In genomic region chr2:235923859-235924674, GRCh38 we compare ENCODE assay signal across 31 cellular contexts.
"Had no signal": no experiment of that assay in that cellular context is flagged by ENCODE, and none has a peak within 500 bp of the region (broad histone marks: within the 10 kb centered on the region; RNA-seq: fewer than 3 reads in every experiment).

No MANE protein-coding gene starts in this region.

- H3K4me3 Mint-ChIP-seq: naive thymus-derived CD4-positive, alpha-beta T cell; natural killer cell; nephron; neural progenitor cell; stimulated activated naive B cell treated with anti-CD40 and anti-IgM and Interleukin-4, amounts not matched to agents 10 μg/mL and 1 μg/mL and 100 μg/mL, for 72 hours; stimulated activated naive CD8-positive, alpha-beta T cell treated with anti-CD3 and anti-CD28 coated beads, Interleukin-15, amount 100 ng/mL, for 72 hours; type B pancreatic cell had no signal

- H3K27ac Mint-ChIP-seq: naive thymus-derived CD4-positive, alpha-beta T cell; natural killer cell; nephron; progenitor cell of endocrine pancreas; stimulated activated naive B cell treated with anti-CD40 and anti-IgM and Interleukin-4, amounts not matched to agents 10 μg/mL and 1 μg/mL and 100 μg/mL, for 72 hours; stimulated activated naive CD8-positive, alpha-beta T cell treated with anti-CD3 and anti-CD28 coated beads, Interleukin-15, amount 100 ng/mL, for 72 hours; type B pancreatic cell had no signal

- ATAC-seq: naive thymus-derived CD4-positive, alpha-beta T cell; psoas muscle; right cardiac atrium; sciatic nerve; stimulated activated naive B cell treated with anti-CD40 and anti-IgM and Interleukin-4, amounts not matched to agents 10 μg/mL and 1 μg/mL and 100 μg/mL, for 72 hours; stimulated activated naive CD8-positive, alpha-beta T cell treated with anti-CD3 and anti-CD28 coated beads, Interleukin-15, amount 100 ng/mL, for 72 hours; stimulated activated naive CD8-positive, alpha-beta T cell treated with anti-CD3 and anti-CD28 coated beads, Interleukin-15, Interleukin-2, amounts not matched to agents 100 U/mL and 50 U/mL, for 24 hours; upper lobe of right lung had no signal

- H3K4me3 ChIP-seq: neural progenitor cell, ovary, psoas muscle, skin epidermis, smooth muscle cell, spleen, suprapubic skin, testis, tibial artery, transverse colon, upper lobe of right lung, vagina had no signal

- H3K79me2 ChIP-seq: parathyroid adenoma had no signal

- H3K4me1 ChIP-seq: neural progenitor cell, parathyroid adenoma, psoas muscle, spleen, suprapubic skin, testis, tibial artery, transverse colon, upper lobe of right lung, vagina had no signal

- FAIRE-seq: urothelium cell line had no signal

- DNase-seq: naive thymus-derived CD4-positive, alpha-beta T cell; natural killer cell; occipital lobe; ovary; posterior cingulate gyrus; psoas muscle; right cardiac atrium; spleen; stimulated activated CD4-positive, alpha-beta T cell treated with anti-CD3 and anti-CD28 coated beads, Interleukin-12 subunit alpha, Interleukin-12 subunit beta, amount 100 ng/mL, for 4 hours; stimulated activated CD4-positive, alpha-beta T cell treated with anti-CD3 and anti-CD28 coated beads, Interleukin-1b, Interleukin-23, amount 100 ng/mL, for 48 hours; stimulated activated CD4-positive, alpha-beta T cell treated with anti-CD3 and anti-CD28 coated beads, Interleukin-4, amount 100 ng/mL, for 1 hour; stimulated activated CD4-positive, alpha-beta T cell treated with anti-CD3 and anti-CD28 coated beads, Interleukin-4, amount 100 ng/mL, for 4 hours; stimulated activated CD8-positive, alpha-beta memory T cell treated with anti-CD3 and anti-CD28 coated beads, Interleukin-4, amount 100 ng/mL, for 48 hours; stimulated activated naive B cell treated with anti-CD40 and anti-IgM and Interleukin-4, amounts not matched to agents 10 μg/mL and 1 μg/mL and 100 μg/mL, for 72 hours; stimulated activated naive CD8-positive, alpha-beta T cell treated with anti-CD3 and anti-CD28 coated beads, Interleukin-15, amount 100 ng/mL, for 72 hours; stimulated activated naive CD8-positive, alpha-beta T cell treated with anti-CD3 and anti-CD28 coated beads, Interleukin-15, Interleukin-2, amounts not matched to agents 100 U/mL and 50 U/mL, for 24 hours; testis; tibial artery; transverse colon; upper lobe of right lung had no signal

- H3K36me3 ChIP-seq: neural progenitor cell, ovary, spleen, transverse colon, upper lobe of right lung, vagina had no signal

- H3K4me1 Mint-ChIP-seq: naive thymus-derived CD4-positive, alpha-beta T cell; nephron; stimulated activated naive B cell treated with anti-CD40 and anti-IgM and Interleukin-4, amounts not matched to agents 10 μg/mL and 1 μg/mL and 100 μg/mL, for 72 hours; stimulated activated naive CD8-positive, alpha-beta T cell treated with anti-CD3 and anti-CD28 coated beads, Interleukin-15, amount 100 ng/mL, for 72 hours had no signal

- H3K27me3 ChIP-seq: neural progenitor cell, ovary, spleen, suprapubic skin, testis, tibial artery, transverse colon, upper lobe of right lung, vagina had no signal

- H3K27ac ChIP-seq: neural progenitor cell, ovary, parathyroid adenoma, psoas muscle, skin epidermis, spleen, suprapubic skin, testis, tibial artery, transverse colon, upper lobe of right lung, vagina had no signal

- H3K9me3 Mint-ChIP-seq: natural killer cell; stimulated activated naive B cell treated with anti-CD40 and anti-IgM and Interleukin-4, amounts not matched to agents 10 μg/mL and 1 μg/mL and 100 μg/mL, for 72 hours; stimulated activated naive CD8-positive, alpha-beta T cell treated with anti-CD3 and anti-CD28 coated beads, Interleukin-15, amount 100 ng/mL, for 72 hours; type B pancreatic cell had no signal

- H3K4me2 ChIP-seq: neural progenitor cell, smooth muscle cell had no signal

- H3K9ac ChIP-seq: neural progenitor cell, parathyroid adenoma had no signal

- H2AFZ ChIP-seq: neural progenitor cell, parathyroid adenoma had no signal

- H3K36me3 Mint-ChIP-seq: natural killer cell; stimulated activated naive B cell treated with anti-CD40 and anti-IgM and Interleukin-4, amounts not matched to agents 10 μg/mL and 1 μg/mL and 100 μg/mL, for 72 hours had no signal

- H3K9me3 ChIP-seq: ovary, psoas muscle, spleen, suprapubic skin, testis, tibial artery, transverse colon, upper lobe of right lung, vagina had no signal
